1 cellular context compared by ENCODE assay signal in the genomic region with DNA sequence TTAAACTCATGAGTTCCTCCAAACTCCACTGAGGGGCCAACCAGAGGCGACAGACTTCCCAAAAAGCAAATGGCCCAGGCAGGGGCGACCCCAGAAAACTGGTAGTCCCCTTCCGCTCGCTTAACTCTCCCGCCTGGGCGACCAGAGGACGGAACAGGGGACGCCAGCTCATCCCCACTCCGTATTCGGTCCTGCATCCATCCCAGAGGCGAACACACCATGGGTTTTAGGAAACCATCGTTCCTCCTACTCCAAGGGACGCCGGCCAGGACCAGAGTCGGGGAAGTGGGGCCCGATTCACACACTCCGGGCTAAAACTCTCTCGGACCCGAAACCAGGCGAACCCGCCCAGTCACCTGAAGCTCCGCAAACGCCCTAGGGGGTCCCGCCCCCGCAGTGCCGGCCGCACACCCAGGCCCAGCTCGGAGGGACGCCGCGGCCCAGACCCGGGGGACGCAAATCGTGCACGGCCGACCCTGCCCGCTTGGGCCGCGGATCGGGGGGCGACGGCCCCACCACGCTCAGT.
A peak's percentile ranks its signal among the peaks of the same experiment; 100 is the strongest.
TF ChIP-seq lines count a peak whose summit lies in the region.

No MANE protein-coding gene starts in this region.

TF ChIP-seq in HepG2, 621 proteins besides CTCF, POLR2A, EP300 and RAD21 (continued from another document and continues in another):
- TF ChIP-seq IRF9 (CRISPR knock-in tag; IDR thresholded peaks at IDR 0.05; ENCODE audit: borderline replicate concordance) (no peak), ZNF280D (CRISPR knock-in tag; IDR thresholded peaks at IDR 0.05) (0 out of 2 replicates have a peak, but pooled peaks have one; percentile 12), ZNF816 (CRISPR knock-in tag; IDR thresholded peaks at IDR 0.05; ENCODE audit: borderline replicate concordance) (peak; percentile 45; the same call in 1 of the 2 replicates), BRF2 (CRISPR knock-in tag; IDR thresholded peaks at IDR 0.05) (0 out of 2 replicates have a peak, but pooled peaks have one; percentile 46), ELF3 (CRISPR knock-in tag; IDR thresholded peaks at IDR 0.05) (no peak), PAF1 (CRISPR knock-in tag; IDR thresholded peaks at IDR 0.05) (no peak), NFE2L1 (CRISPR knock-in tag; IDR thresholded peaks at IDR 0.05; ENCODE audit: borderline replicate concordance) (no peak), ZNF850 (CRISPR knock-in tag; conservative IDR thresholded peaks at IDR 0.05) (0 out of 2 replicates have a peak, but pooled peaks have one; percentile 70), EED (CRISPR knock-in tag; IDR thresholded peaks at IDR 0.05) (peak; percentile 96; the same call in 1 of the 2 replicates), ATF5 (CRISPR knock-in tag; IDR thresholded peaks at IDR 0.05; ENCODE audit: low read depth) (no peak), PHF21A (CRISPR knock-in tag; IDR thresholded peaks at IDR 0.05) (no peak), ZNF83 (CRISPR knock-in tag; IDR thresholded peaks at IDR 0.05; ENCODE audit: borderline replicate concordance) (peak; percentile 43; the same call in 1 of the 2 replicates), JUND (CRISPR knock-in tag; IDR thresholded peaks at IDR 0.05) (no peak), XBP1 (CRISPR knock-in tag; IDR thresholded peaks at IDR 0.05) (no peak), MAX (IDR thresholded peaks at IDR 0.05) (no peak), NFIC (IDR thresholded peaks at IDR 0.05; ENCODE audit: low read length) (no peak), ZNF253 (CRISPR knock-in tag; IDR thresholded peaks at IDR 0.05; ENCODE audit: borderline replicate concordance) (0 out of 2 replicates have a peak, but pooled peaks have one; percentile 61), ZNF713 (CRISPR knock-in tag; IDR thresholded peaks at IDR 0.05) (0 out of 2 replicates have a peak, but pooled peaks have one; percentile 77), ZNF251 (CRISPR knock-in tag; IDR thresholded peaks at IDR 0.05) (no peak), SRSF9 (IDR thresholded peaks at IDR 0.05; ENCODE audit: borderline replicate concordance, insufficient read depth, low read depth, low read length, poor library complexity, severe bottlenecking) (no peak), ZNF33B (CRISPR knock-in tag; IDR thresholded peaks at IDR 0.05) (no peak), TAF15 (IDR thresholded peaks at IDR 0.05; ENCODE audit: low read depth, low read length, poor library complexity, severe bottlenecking) (no peak), ZNF775 (CRISPR knock-in tag; IDR thresholded peaks at IDR 0.05; ENCODE audit: borderline replicate concordance) (no peak), MLX (CRISPR knock-in tag; IDR thresholded peaks at IDR 0.05) (no peak), HMG20A (CRISPR knock-in tag; IDR thresholded peaks at IDR 0.05; ENCODE audit: borderline replicate concordance) (no peak), ZSCAN31 (CRISPR knock-in tag; IDR thresholded peaks at IDR 0.05; ENCODE audit: low read depth) (no peak), TCF12 (IDR thresholded peaks at IDR 0.05) (no peak), TCF12 (CRISPR knock-in tag; IDR thresholded peaks at IDR 0.05) (no peak), GFI1 (CRISPR knock-in tag; IDR thresholded peaks at IDR 0.05; ENCODE audit: borderline replicate concordance) (no peak), ZNF224 (CRISPR knock-in tag; IDR thresholded peaks at IDR 0.05) (no peak), LCORL (IDR thresholded peaks at IDR 0.05) (no peak), LCORL (CRISPR knock-in tag; IDR thresholded peaks at IDR 0.05) (no peak)
- TF ChIP-seq, protein P1, sequence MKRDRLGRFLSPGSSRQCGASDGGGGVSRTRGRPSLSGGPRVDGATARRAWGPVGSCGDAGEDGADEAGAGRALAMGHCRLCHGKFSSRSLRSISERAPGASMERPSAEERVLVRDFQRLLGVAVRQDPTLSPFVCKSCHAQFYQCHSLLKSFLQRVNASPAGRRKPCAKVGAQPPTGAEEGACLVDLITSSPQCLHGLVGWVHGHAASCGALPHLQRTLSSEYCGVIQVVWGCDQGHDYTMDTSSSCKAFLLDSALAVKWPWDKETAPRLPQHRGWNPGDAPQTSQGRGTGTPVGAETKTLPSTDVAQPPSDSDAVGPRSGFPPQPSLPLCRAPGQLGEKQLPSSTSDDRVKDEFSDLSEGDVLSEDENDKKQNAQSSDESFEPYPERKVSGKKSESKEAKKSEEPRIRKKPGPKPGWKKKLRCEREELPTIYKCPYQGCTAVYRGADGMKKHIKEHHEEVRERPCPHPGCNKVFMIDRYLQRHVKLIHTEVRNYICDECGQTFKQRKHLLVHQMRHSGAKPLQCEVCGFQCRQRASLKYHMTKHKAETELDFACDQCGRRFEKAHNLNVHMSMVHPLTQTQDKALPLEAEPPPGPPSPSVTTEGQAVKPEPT (CRISPR knock-in tag; IDR thresholded peaks at IDR 0.05; ENCODE audit: low read depth) = peak; percentile 34; the same call in 1 of the 2 replicates
- TF ChIP-seq, protein P2, sequence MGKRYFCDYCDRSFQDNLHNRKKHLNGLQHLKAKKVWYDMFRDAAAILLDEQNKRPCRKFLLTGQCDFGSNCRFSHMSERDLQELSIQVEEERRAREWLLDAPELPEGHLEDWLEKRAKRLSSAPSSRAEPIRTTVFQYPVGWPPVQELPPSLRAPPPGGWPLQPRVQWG (CRISPR knock-in tag; IDR thresholded peaks at IDR 0.05; ENCODE audit: borderline replicate concordance, low read depth) = no peak
- TF ChIP-seq, protein P3, sequence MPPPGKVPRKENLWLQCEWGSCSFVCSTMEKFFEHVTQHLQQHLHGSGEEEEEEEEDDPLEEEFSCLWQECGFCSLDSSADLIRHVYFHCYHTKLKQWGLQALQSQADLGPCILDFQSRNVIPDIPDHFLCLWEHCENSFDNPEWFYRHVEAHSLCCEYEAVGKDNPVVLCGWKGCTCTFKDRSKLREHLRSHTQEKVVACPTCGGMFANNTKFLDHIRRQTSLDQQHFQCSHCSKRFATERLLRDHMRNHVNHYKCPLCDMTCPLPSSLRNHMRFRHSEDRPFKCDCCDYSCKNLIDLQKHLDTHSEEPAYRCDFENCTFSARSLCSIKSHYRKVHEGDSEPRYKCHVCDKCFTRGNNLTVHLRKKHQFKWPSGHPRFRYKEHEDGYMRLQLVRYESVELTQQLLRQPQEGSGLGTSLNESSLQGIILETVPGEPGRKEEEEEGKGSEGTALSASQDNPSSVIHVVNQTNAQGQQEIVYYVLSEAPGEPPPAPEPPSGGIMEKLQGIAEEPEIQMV (CRISPR knock-in tag; IDR thresholded peaks at IDR 0.05; ENCODE audit: low read depth) = 0 out of 2 replicates have a peak, but pooled peaks have one; percentile 11
- TF ChIP-seq, protein P4, sequence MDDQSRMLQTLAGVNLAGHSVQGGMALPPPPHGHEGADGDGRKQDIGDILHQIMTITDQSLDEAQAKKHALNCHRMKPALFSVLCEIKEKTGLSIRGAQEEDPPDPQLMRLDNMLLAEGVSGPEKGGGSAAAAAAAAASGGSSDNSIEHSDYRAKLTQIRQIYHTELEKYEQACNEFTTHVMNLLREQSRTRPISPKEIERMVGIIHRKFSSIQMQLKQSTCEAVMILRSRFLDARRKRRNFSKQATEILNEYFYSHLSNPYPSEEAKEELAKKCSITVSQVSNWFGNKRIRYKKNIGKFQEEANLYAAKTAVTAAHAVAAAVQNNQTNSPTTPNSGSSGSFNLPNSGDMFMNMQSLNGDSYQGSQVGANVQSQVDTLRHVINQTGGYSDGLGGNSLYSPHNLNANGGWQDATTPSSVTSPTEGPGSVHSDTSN (CRISPR knock-in tag; IDR thresholded peaks at IDR 0.05; ENCODE audit: borderline replicate concordance) = 0 out of 2 replicates have a peak, but pooled peaks have one; percentile 0
- TF ChIP-seq, protein P5, sequence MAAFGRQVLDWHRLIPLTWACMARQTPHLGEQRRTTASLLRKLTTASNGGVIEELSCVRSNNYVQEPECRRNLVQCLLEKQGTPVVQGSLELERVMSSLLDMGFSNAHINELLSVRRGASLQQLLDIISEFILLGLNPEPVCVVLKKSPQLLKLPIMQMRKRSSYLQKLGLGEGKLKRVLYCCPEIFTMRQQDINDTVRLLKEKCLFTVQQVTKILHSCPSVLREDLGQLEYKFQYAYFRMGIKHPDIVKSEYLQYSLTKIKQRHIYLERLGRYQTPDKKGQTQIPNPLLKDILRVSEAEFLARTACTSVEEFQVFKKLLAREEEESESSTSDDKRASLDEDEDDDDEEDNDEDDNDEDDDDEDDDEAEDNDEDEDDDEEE (CRISPR knock-in tag; IDR thresholded peaks at IDR 0.05) = 0 out of 2 replicates have a peak, but pooled peaks have one; percentile 1
- TF ChIP-seq, protein P6, sequence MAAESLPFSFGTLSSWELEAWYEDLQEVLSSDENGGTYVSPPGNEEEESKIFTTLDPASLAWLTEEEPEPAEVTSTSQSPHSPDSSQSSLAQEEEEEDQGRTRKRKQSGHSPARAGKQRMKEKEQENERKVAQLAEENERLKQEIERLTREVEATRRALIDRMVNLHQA (CRISPR knock-in tag; IDR thresholded peaks at IDR 0.05) = no peak
- TF ChIP-seq, protein P7, sequence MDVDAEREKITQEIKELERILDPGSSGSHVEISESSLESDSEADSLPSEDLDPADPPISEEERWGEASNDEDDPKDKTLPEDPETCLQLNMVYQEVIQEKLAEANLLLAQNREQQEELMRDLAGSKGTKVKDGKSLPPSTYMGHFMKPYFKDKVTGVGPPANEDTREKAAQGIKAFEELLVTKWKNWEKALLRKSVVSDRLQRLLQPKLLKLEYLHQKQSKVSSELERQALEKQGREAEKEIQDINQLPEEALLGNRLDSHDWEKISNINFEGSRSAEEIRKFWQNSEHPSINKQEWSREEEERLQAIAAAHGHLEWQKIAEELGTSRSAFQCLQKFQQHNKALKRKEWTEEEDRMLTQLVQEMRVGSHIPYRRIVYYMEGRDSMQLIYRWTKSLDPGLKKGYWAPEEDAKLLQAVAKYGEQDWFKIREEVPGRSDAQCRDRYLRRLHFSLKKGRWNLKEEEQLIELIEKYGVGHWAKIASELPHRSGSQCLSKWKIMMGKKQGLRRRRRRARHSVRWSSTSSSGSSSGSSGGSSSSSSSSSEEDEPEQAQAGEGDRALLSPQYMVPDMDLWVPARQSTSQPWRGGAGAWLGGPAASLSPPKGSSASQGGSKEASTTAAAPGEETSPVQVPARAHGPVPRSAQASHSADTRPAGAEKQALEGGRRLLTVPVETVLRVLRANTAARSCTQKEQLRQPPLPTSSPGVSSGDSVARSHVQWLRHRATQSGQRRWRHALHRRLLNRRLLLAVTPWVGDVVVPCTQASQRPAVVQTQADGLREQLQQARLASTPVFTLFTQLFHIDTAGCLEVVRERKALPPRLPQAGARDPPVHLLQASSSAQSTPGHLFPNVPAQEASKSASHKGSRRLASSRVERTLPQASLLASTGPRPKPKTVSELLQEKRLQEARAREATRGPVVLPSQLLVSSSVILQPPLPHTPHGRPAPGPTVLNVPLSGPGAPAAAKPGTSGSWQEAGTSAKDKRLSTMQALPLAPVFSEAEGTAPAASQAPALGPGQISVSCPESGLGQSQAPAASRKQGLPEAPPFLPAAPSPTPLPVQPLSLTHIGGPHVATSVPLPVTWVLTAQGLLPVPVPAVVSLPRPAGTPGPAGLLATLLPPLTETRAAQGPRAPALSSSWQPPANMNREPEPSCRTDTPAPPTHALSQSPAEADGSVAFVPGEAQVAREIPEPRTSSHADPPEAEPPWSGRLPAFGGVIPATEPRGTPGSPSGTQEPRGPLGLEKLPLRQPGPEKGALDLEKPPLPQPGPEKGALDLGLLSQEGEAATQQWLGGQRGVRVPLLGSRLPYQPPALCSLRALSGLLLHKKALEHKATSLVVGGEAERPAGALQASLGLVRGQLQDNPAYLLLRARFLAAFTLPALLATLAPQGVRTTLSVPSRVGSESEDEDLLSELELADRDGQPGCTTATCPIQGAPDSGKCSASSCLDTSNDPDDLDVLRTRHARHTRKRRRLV (CRISPR knock-in tag; IDR thresholded peaks at IDR 0.05) = peak; percentile 16; the same call in 1 of the 2 replicates
